Comparison of ENCODE assay signal across 1 cellular context in genomic region chr18:28147674-28148171, GRCh38.
TF ChIP-seq lines count a peak whose summit lies in the region.

No MANE protein-coding gene starts in this region.

TF ChIP-seq in HepG2, 621 proteins besides CTCF, POLR2A, EP300 and RAD21 (continued from another document):
- no peak for TF ChIP-seq MIER3 (CRISPR knock-in tag; IDR thresholded peaks at IDR 0.05; ENCODE audit: borderline replicate concordance)
- no peak for TF ChIP-seq FOXA1 (IDR thresholded peaks at IDR 0.05)
- no peak for TF ChIP-seq FOXA1 (CRISPR knock-in tag; IDR thresholded peaks at IDR 0.05)
- TF ChIP-seq FOXP4 (CRISPR knock-in tag; IDR thresholded peaks at IDR 0.05) = no peak
- no peak for TF ChIP-seq ETV5 (CRISPR knock-in tag; IDR thresholded peaks at IDR 0.05; ENCODE audit: borderline replicate concordance)
- no peak for TF ChIP-seq SETDB1 (CRISPR knock-in tag; IDR thresholded peaks at IDR 0.05; ENCODE audit: borderline replicate concordance)
- TF ChIP-seq JARID2 (CRISPR knock-in tag; IDR thresholded peaks at IDR 0.05; ENCODE audit: insufficient replicate concordance) = no peak
- no peak for TF ChIP-seq HOXA7 (CRISPR knock-in tag; IDR thresholded peaks at IDR 0.05)
- no peak for TF ChIP-seq ZNF350 (CRISPR knock-in tag; IDR thresholded peaks at IDR 0.05; ENCODE audit: borderline replicate concordance, low read depth)
- no peak for TF ChIP-seq ZSCAN20 (CRISPR knock-in tag; IDR thresholded peaks at IDR 0.05; ENCODE audit: borderline replicate concordance)
TF ChIP-seq in HepG2: peak in this region for 2.
